Comparison of ENCODE assay signal across 9 cellular contexts in genomic region chr13:26558912-26559485, GRCh38. TPM values are rescaled to one million over a fixed set of nuclear protein-coding genes. Genes with fewer than 3 reads are reported as not detected.
A peak's percentile ranks its signal among the peaks of the same experiment; 100 is the strongest.
DNase-seq lines count a peak whose midpoint lies in the region; ATAC-seq and TF ChIP-seq lines count a peak whose summit lies in the region.
"Had no signal": no experiment of that assay in that cellular context is flagged by ENCODE, and none has a peak within 500 bp of the region (broad histone marks: within the 10 kb centered on the region; RNA-seq: fewer than 3 reads in every experiment).

No MANE protein-coding gene starts in this region.

- peaks cover 8% of the 10 kb centered on the region for H3K36me3 Mint-ChIP-seq in Calu3 (ENCODE audit: insufficient read depth, unreplicated experiment)
- no peaks in the 10 kb centered on the region for H3K36me3 Mint-ChIP-seq in IgD-negative memory B cell
- H3K36me3 Mint-ChIP-seq in neural crest cell (ENCODE audit: low read depth): no peaks in the 10 kb centered on the region

- no peak overlapping the region for H3K27ac ChIP-seq in coronary artery

- H3K27ac Mint-ChIP-seq in Calu3 (ENCODE audit: unreplicated experiment): no peak overlapping the region
- H3K27ac Mint-ChIP-seq in IgD-negative memory B cell: no peak overlapping the region
- H3K27ac Mint-ChIP-seq in neural crest cell (ENCODE audit: unreplicated experiment): no peak overlapping the region

- H3K27me3 Mint-ChIP-seq in Calu3 (ENCODE audit: unreplicated experiment) (peaks cover 19% of the 10 kb centered on the region), IgD-negative memory B cell (peaks cover 30% of the 10 kb centered on the region), neural crest cell (ENCODE audit: low read depth) (peaks cover 12% of the 10 kb centered on the region)

- H3K4me3 Mint-ChIP-seq in Calu3 (ENCODE audit: low read depth, unreplicated experiment) (peak overlapping the region; percentile 70), IgD-negative memory B cell (peak overlapping the region in 3 of 4 donors; percentile 64 to 86 (median 69)), neural crest cell (peak overlapping the region; percentile 99)

- H3K9me3 Mint-ChIP-seq in Calu3 (ENCODE audit: low read depth, unreplicated experiment) (no peaks in the 10 kb centered on the region), IgD-negative memory B cell (peaks cover 0 to 4% (median 0%) of the 10 kb centered on the region in 3 donors), neural crest cell (peaks cover 5% of the 10 kb centered on the region)

- CTCF ChIA-PET in Calu3 (lab: Charles Lee): interaction anchor here (0.7 to 1.1 kb wide), 2 partner anchors 53 to 140 kb away, joined by 3 read pairs; no protein-coding TSS in a partner anchor

- BruUV-seq in Calu3 (replicated peaks; lab: Mats Ljungman, UMichigan): TSS peak; percentile 60

- no peak for DNase-seq in Calu3
- no peak for DNase-seq in coronary artery (ENCODE audit: low spot score)
- no peak for DNase-seq in neural crest cell (ENCODE audit: low read depth, low spot score)
- no peak for DNase-seq in SHP77 treated with DMSO at 0.1 percent for 48 hours (lab: John Stamatoyannopoulos, UW)
- DNase-seq: NCI-H2171 treated with DMSO at 0.1 percent for 48 hours had no signal

- H3K4me1 Mint-ChIP-seq in Calu3 (ENCODE audit: low read depth, unreplicated experiment): no peaks in the 10 kb centered on the region
- peaks cover 3 to 11% (median 7%) of the 10 kb centered on the region in 3 donors for H3K4me1 Mint-ChIP-seq in IgD-negative memory B cell
- peaks cover 21% of the 10 kb centered on the region for H3K4me1 Mint-ChIP-seq in neural crest cell

- intact Hi-C loops in Calu3 (cut with micrococcal nuclease; ENCODE audit: unreplicated experiment): no loop called here

- ATAC-seq in HG03108 (IDR thresholded peaks at IDR 0.05; ENCODE audit: unreplicated experiment) (no peak), GM18502 (IDR thresholded peaks at IDR 0.05; ENCODE audit: poor library complexity, unreplicated experiment) (no peak)

- H3K4me3 ChIP-seq in coronary artery: peak overlapping the region; percentile 77

- TF ChIP-seq CTCF in Calu3 (IDR thresholded peaks at IDR 0.05; ENCODE audit: unreplicated experiment): no peak
- TF ChIP-seq CTCF in coronary artery (IDR thresholded peaks at IDR 0.05): no peak
- no peak for TF ChIP-seq CTCF in neural crest cell (conservative IDR thresholded peaks at IDR 0.05)

RNA-seq across cellular contexts. Expression of gene WASF3, which starts 1.5 kb away (rescaled TPM):
- total RNA-seq in Calu3 (2022): 8.7 and 10.1 TPM in 2 replicates
- not detected for polyA plus RNA-seq in IgD-negative memory B cell
- total RNA-seq in neural crest cell: 78.2 and 79.7 TPM in 2 replicates
- total RNA-seq: T-helper 1 cell treated with Interleukin-12 subunit alpha and Interleukin-12 subunit beta and Interleukin-4 antibody, amounts not matched to agents 30 ng/mL and 1 ng/mL, for 36 hours had no signal
